Comparison of ENCODE assay signal across 8 cellular contexts in the genomic region with DNA sequence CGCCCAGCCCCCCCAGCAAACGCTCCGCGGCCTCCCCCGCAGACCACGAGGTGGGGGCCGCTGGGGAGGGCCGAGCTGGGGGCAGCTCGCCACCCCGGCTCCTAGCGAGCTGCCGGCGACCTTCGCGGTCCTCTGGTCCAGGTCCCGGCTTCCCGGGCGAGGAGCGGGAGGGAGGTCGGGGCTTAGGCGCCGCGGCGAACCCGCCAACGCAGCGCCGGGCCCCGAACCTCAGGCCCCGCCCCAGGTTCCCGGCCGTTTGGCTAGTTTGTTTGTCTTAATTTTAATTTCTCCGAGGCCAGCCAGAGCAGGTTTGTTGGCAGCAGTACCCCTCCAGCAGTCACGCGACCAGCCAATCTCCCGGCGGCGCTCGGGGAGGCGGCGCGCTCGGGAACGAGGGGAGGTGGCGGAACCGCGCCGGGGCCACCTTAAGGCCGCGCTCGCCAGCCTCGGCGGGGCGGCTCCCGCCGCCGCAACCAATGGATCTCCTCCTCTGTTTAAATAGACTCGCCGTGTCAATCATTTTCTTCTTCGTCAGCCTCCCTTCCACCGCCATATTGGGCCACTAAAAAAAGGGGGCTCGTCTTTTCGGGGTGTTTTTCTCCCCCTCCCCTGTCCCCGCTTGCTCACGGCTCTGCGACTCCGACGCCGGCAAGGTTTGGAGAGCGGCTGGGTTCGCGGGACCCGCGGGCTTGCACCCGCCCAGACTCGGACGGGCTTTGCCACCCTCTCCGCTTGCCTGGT. TPM values are rescaled to one million over a fixed set of nuclear protein-coding genes. Genes with fewer than 3 reads are reported as not detected.
A peak's percentile ranks its signal among the peaks of the same experiment; 100 is the strongest.
DNase-seq lines count a peak whose midpoint lies in the region; ATAC-seq and TF ChIP-seq lines count a peak whose summit lies in the region.

A gene (plus strand): TSS at position 524 of the 741 bp plus-strand sequence. CDS start 472 bp downstream, outside the sequence.

- intact Hi-C loops in activated CD4-positive, alpha-beta T cell treated with anti-CD3 and anti-CD28 coated beads, Interleukin-2, amount 10 ng/mL, durations not matched to agents 24 days and 14 days (cut with micrococcal nuclease): loop anchor here (1.0 to 5.0 kb wide), 9 partner anchors 8 to 1675 kb away; a partner anchor contains a TSS
- intact Hi-C loops in colonic mucosa (cut with DNase I): no loop called here

- H3K27me3 ChIP-seq in colonic mucosa (no peaks in the 10 kb centered on the region), layer of hippocampus (ENCODE audit: control insufficient read depth, insufficient read depth, low read length) (no peaks in the 10 kb centered on the region)

- peak within 1 kb of the TSS; percentile 97 for H3K4me3 Mint-ChIP-seq in activated CD4-positive, alpha-beta T cell treated with anti-CD3 and anti-CD28 coated beads, Interleukin-2, amount 10 ng/mL, durations not matched to agents 24 days and 14 days

- H3K4me3 ChIP-seq in AG10803 (ENCODE audit: low read length) (peak within 1 kb of the TSS; percentile 93), colonic mucosa (peak within 1 kb of the TSS; percentile 67)

- H3K36me3 Mint-ChIP-seq in activated CD4-positive, alpha-beta T cell treated with anti-CD3 and anti-CD28 coated beads, Interleukin-2, amount 10 ng/mL, durations not matched to agents 24 days and 14 days (ENCODE audit: low read depth): peaks cover 43% of the 10 kb centered on the region

- H3K27ac Mint-ChIP-seq in activated CD4-positive, alpha-beta T cell treated with anti-CD3 and anti-CD28 coated beads, Interleukin-2, amount 10 ng/mL, durations not matched to agents 24 days and 14 days: peak within 1 kb of the TSS; percentile 99

- H3K9me3 ChIP-seq in colonic mucosa: no peaks in the 10 kb centered on the region

- H3K4me1 ChIP-seq in colonic mucosa: peaks cover 4% of the 10 kb centered on the region

- TF ChIP-seq CTCF in AG10803 (conservative IDR thresholded peaks at IDR 0.05; ENCODE audit: low read length): no peak
- TF ChIP-seq CTCF in colonic mucosa (IDR thresholded peaks at IDR 0.05): no peak

- H3K9me3 Mint-ChIP-seq in activated CD4-positive, alpha-beta T cell treated with anti-CD3 and anti-CD28 coated beads, Interleukin-2, amount 10 ng/mL, durations not matched to agents 24 days and 14 days: no peaks in the 10 kb centered on the region

- DNase-seq in AG10803 (ENCODE audit: low read depth) (peak; percentile 93), GM19238 (ENCODE audit: insufficient read length, low spot score) (peak; percentile 74), NCI-H526 treated with DMSO at 0.1 percent for 48 hours (lab: John Stamatoyannopoulos, UW) (peak; percentile 95), colonic mucosa (peak; percentile 94)
- peak; percentile 94 for DNase-seq in activated CD4-positive, alpha-beta T cell treated with anti-CD3 and anti-CD28 coated beads, Interleukin-2, amount 10 ng/mL, durations not matched to agents 24 days and 14 days
- peak; percentile 63 to 64 for DNase-seq in stimulated activated CD4-positive, alpha-beta T cell treated with anti-CD3 and anti-CD28 coated beads, Interleukin-1b, Interleukin-23, amount 100 ng/mL, for 1 hour (ENCODE audit: low read depth in 2 of 2)

- H3K27me3 Mint-ChIP-seq in activated CD4-positive, alpha-beta T cell treated with anti-CD3 and anti-CD28 coated beads, Interleukin-2, amount 10 ng/mL, durations not matched to agents 24 days and 14 days: no peaks in the 10 kb centered on the region

- H3K36me3 ChIP-seq in colonic mucosa: no peaks in the 10 kb centered on the region

- H3K27ac ChIP-seq in colonic mucosa (peak within 1 kb of the TSS; percentile 99), layer of hippocampus (ENCODE audit: low read depth, low read length) (peak within 1 kb of the TSS; percentile 99)

- ATAC-seq in HG03457 (IDR thresholded peaks at IDR 0.05; ENCODE audit: unreplicated experiment): peak; percentile 36

- H3K9ac ChIP-seq in colonic mucosa (ENCODE audit: low read depth in 2 of 2, low read length in 2 of 2): peak within 1 kb of the TSS; percentile 98 to 100

- H3K4me1 Mint-ChIP-seq in activated CD4-positive, alpha-beta T cell treated with anti-CD3 and anti-CD28 coated beads, Interleukin-2, amount 10 ng/mL, durations not matched to agents 24 days and 14 days: peaks cover 57% of the 10 kb centered on the region

RNA-seq across cellular contexts. Expression of the gene that starts here (rescaled TPM):
- 47.4 and 48.5 TPM in 2 replicates for total RNA-seq in activated CD4-positive, alpha-beta T cell treated with anti-CD3 and anti-CD28 coated beads, Interleukin-2, amount 10 ng/mL, durations not matched to agents 24 days and 14 days
- total RNA-seq in colonic mucosa: 10 to 100 TPM; 52.1 to 54.0 TPM

Comparison
In these comparisons a context has a peak if more than half of its experiments do, and no peak if none do; other contexts are left out.
1. Peak in every context shown above with its lines: DNase-seq, ATAC-seq, H3K4me3 ChIP-seq and H3K27ac ChIP-seq.